Comparison of ENCODE assay signal across 20 cellular contexts in the genomic region with DNA sequence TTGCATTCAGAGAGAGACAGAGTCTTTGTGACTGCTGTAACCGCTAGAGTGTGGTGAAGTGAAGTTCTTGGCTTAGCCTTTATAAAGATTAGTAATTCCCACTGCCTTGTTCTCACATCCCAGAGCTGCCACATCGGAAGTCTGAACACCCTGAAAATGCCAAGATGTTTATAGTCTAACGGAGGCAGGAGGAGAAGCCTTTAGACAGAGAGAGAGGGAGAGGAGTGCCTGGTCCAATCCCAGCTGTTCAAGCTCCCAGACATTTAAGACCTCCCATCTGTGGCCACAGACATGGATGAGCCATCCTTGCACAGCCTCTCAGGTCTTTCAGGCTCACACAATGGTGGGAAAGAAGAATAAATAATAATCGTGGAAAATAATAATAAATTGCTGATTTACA.
"Had no signal": no experiment of that assay in that cellular context is flagged by ENCODE, and none has a peak within 500 bp of the region (broad histone marks: within the 10 kb centered on the region; RNA-seq: fewer than 3 reads in every experiment).

No MANE protein-coding gene starts in this region.

- H3K27me3 Mint-ChIP-seq: activated CD4-positive, alpha-beta memory T cell treated with anti-CD3 and anti-CD28 coated beads, Interleukin-2, amount 10 ng/mL, durations not matched to agents 7 days and 5 days; activated CD4-positive, alpha-beta T cell treated with anti-CD3 and anti-CD28 coated beads for 36 hours; activated naive CD8-positive, alpha-beta T cell treated with anti-CD3 and anti-CD28 coated beads, Interleukin-2, amount 10 ng/mL, durations not matched to agents 7 days and 5 days; memory B cell; stimulated activated naive CD8-positive, alpha-beta T cell treated with anti-CD3 and anti-CD28 coated beads, Interleukin-15, Interleukin-2, amounts not matched to agents 100 ng/mL and 50 ng/mL, for 24 hours had no signal

- H3K4me1 Mint-ChIP-seq: activated CD4-positive, alpha-beta memory T cell treated with anti-CD3 and anti-CD28 coated beads, Interleukin-2, amount 10 ng/mL, durations not matched to agents 7 days and 5 days; activated CD4-positive, alpha-beta T cell treated with anti-CD3 and anti-CD28 coated beads for 36 hours; activated naive CD8-positive, alpha-beta T cell treated with anti-CD3 and anti-CD28 coated beads, Interleukin-2, amount 10 ng/mL, durations not matched to agents 7 days and 5 days; memory B cell; nephron had no signal

- DNase-seq: activated CD4-positive, alpha-beta memory T cell treated with anti-CD3 and anti-CD28 coated beads, Interleukin-2, amount 10 ng/mL, durations not matched to agents 7 days and 5 days; activated CD4-positive, alpha-beta T cell treated with anti-CD3 and anti-CD28 coated beads for 36 hours; activated naive CD8-positive, alpha-beta T cell treated with anti-CD3 and anti-CD28 coated beads, Interleukin-2, amount 10 ng/mL, durations not matched to agents 7 days and 5 days; anterior cingulate cortex; foreskin keratinocyte; heart right ventricle; ovary; stimulated activated CD4-positive, alpha-beta T cell treated with anti-CD3 and anti-CD28 coated beads, Interleukin-2, amount 100 ng/mL, for 48 hours; stimulated activated CD8-positive, alpha-beta memory T cell treated with anti-CD3 and anti-CD28 coated beads, Interleukin-4, amount 100 ng/mL, for 48 hours; T-helper 9 cell; testis; upper lobe of right lung had no signal

- H3K4me3 ChIP-seq: dorsolateral prefrontal cortex, esophagus muscularis mucosa, heart right ventricle, ovary, testis, upper lobe of right lung had no signal

- H3K27ac Mint-ChIP-seq: activated CD4-positive, alpha-beta memory T cell treated with anti-CD3 and anti-CD28 coated beads, Interleukin-2, amount 10 ng/mL, durations not matched to agents 7 days and 5 days; activated CD4-positive, alpha-beta T cell treated with anti-CD3 and anti-CD28 coated beads for 36 hours; activated naive CD8-positive, alpha-beta T cell treated with anti-CD3 and anti-CD28 coated beads, Interleukin-2, amount 10 ng/mL, durations not matched to agents 7 days and 5 days; memory B cell; nephron; stimulated activated naive CD8-positive, alpha-beta T cell treated with anti-CD3 and anti-CD28 coated beads, Interleukin-15, Interleukin-2, amounts not matched to agents 100 ng/mL and 50 ng/mL, for 24 hours had no signal

- H3K9me3 Mint-ChIP-seq: activated naive CD8-positive, alpha-beta T cell treated with anti-CD3 and anti-CD28 coated beads, Interleukin-2, amount 10 ng/mL, durations not matched to agents 7 days and 5 days; nephron had no signal

- H3K36me3 Mint-ChIP-seq: activated naive CD8-positive, alpha-beta T cell treated with anti-CD3 and anti-CD28 coated beads, Interleukin-2, amount 10 ng/mL, durations not matched to agents 7 days and 5 days; memory B cell had no signal

- H3K4me1 ChIP-seq: esophagus muscularis mucosa, foreskin keratinocyte, heart right ventricle, testis, upper lobe of right lung had no signal

- H3K9me3 ChIP-seq: esophagus muscularis mucosa, heart right ventricle, ovary, testis, upper lobe of right lung had no signal

- H3K36me3 ChIP-seq: esophagus muscularis mucosa, heart right ventricle, ovary, upper lobe of right lung had no signal

- H3K27ac ChIP-seq: dorsolateral prefrontal cortex, esophagus muscularis mucosa, foreskin keratinocyte, heart right ventricle, ovary, testis, upper lobe of right lung had no signal

- ATAC-seq: activated CD4-positive, alpha-beta T cell treated with anti-CD3 and anti-CD28 coated beads for 36 hours; foreskin keratinocyte; heart right ventricle; left lobe of liver; upper lobe of right lung had no signal

- FAIRE-seq: bronchial epithelial cell, islet of Langerhans had no signal

- H3K27me3 ChIP-seq: dorsolateral prefrontal cortex, esophagus muscularis mucosa, foreskin keratinocyte, heart right ventricle, ovary, testis, upper lobe of right lung had no signal

- H3K4me3 Mint-ChIP-seq: activated CD4-positive, alpha-beta memory T cell treated with anti-CD3 and anti-CD28 coated beads, Interleukin-2, amount 10 ng/mL, durations not matched to agents 7 days and 5 days; activated CD4-positive, alpha-beta T cell treated with anti-CD3 and anti-CD28 coated beads for 36 hours; activated naive CD8-positive, alpha-beta T cell treated with anti-CD3 and anti-CD28 coated beads, Interleukin-2, amount 10 ng/mL, durations not matched to agents 7 days and 5 days; memory B cell; nephron; stimulated activated naive CD8-positive, alpha-beta T cell treated with anti-CD3 and anti-CD28 coated beads, Interleukin-15, Interleukin-2, amounts not matched to agents 100 ng/mL and 50 ng/mL, for 24 hours had no signal
